Comparison of ENCODE assay signal across 12 cellular contexts in genomic region chrX:155218777-155219176, GRCh38. TPM values are rescaled to one million over a fixed set of nuclear protein-coding genes. Genes with fewer than 3 reads are reported as not detected.
DNase-seq lines count a peak whose midpoint lies in the region; ATAC-seq, FAIRE-seq and TF ChIP-seq lines count a peak whose summit lies in the region.
"Had no signal": no experiment of that assay in that cellular context is flagged by ENCODE, and none has a peak within 500 bp of the region (broad histone marks: within the 10 kb centered on the region; RNA-seq: fewer than 3 reads in every experiment).

No MANE protein-coding gene starts in this region.

- POLR2A ChIA-PET in OCI-LY7 (lab: Charles Lee) (interaction anchor here (1.2 kb wide), 1 partner anchor 41 kb away, joined by 4 read pairs; no protein-coding TSS in a partner anchor), GM12878 (lab: Charles Lee) (interaction anchor here (1.1 kb wide), 1 partner anchor 8 kb away, joined by 4 read pairs; no protein-coding TSS in a partner anchor)

- SMC1A ChIA-PET in GM12878 (lab: Charles Lee; ENCODE audit: uncharacterized antibody, unreplicated experiment): interaction anchor here (0.9 to 1.4 kb wide), 3 partner anchors 17 to 24 kb away, joined by 3 to 4 read pairs (median 3); no protein-coding TSS in a partner anchor

- peak overlapping the region; percentile 69 for H3K4ac ChIP-seq in trophoblast cell (ENCODE audit: low read depth, low read length)

- in situ Hi-C loops in GM12878 (cut with MboI): loop anchor here (5.0 kb wide), 1 partner anchor 49 kb away; no protein-coding TSS in a partner anchor

- H2BK5ac ChIP-seq in trophoblast cell (ENCODE audit: low read depth, low read length, poor library complexity): no peak overlapping the region

- ATAC-seq in GM12878: no peak
- ATAC-seq: left colon had no signal

- no peak for TF ChIP-seq POLR2A in GM12878 (IDR thresholded peaks at IDR 0.05; ENCODE audit: low read depth, low read length)

- DNase-seq in activated naive CD4-positive, alpha-beta T cell treated with anti-CD3 and anti-CD28 coated beads for 36 hours: no peak
- DNase-seq in activated naive CD4-positive, alpha-beta T cell (lab: John Stamatoyannopoulos, UW): no peak
- DNase-seq in OCI-LY7 (ENCODE audit: low spot score) (no peak), GM12878 (ENCODE audit: low read depth, low spot score) (no peak), trophoblast cell (no peak), D721Med (ENCODE audit: insufficient read length, low spot score) (no peak), NCI-H1105 treated with DMSO at 0.1 percent for 48 hours (lab: John Stamatoyannopoulos, UW) (no peak), smooth muscle cell (lab: John Stamatoyannopoulos, UW; ENCODE audit: unreplicated experiment) (no peak)
- DNase-seq: left colon; NCI-H345; NK-92 treated with Interleukin-12 subunit alpha and Interleukin-12 subunit beta, amount 100 ng/mL, for 24 hours had no signal

- no peak for FAIRE-seq in GM12878 (lab: Jason Lieb, UNC)
- FAIRE-seq in D721Med (lab: Jason Lieb, UNC): no peak

- BruUV-seq in OCI-LY7 (replicated peaks; lab: Mats Ljungman, UMichigan) (no TSS peak), GM12878 (replicated peaks; lab: Mats Ljungman, UMichigan) (no TSS peak)

- no peak overlapping the region for H3K18ac ChIP-seq in trophoblast cell (ENCODE audit: low read length)

- peak overlapping the region; percentile 63 for H3K4me2 ChIP-seq in OCI-LY7 (ENCODE audit: low read length)
- peak overlapping the region; percentile 42; the same call in 1 of the 2 replicates for H3K4me2 ChIP-seq in GM12878 (ENCODE audit: control insufficient read depth, insufficient read depth)
- H3K4me2 ChIP-seq in trophoblast cell (ENCODE audit: low read length): no peak overlapping the region
- no peak overlapping the region for H3K4me2 ChIP-seq in smooth muscle cell

- H3K4me1 ChIP-seq in OCI-LY7 (ENCODE audit: insufficient read depth, low read length, poor library complexity, severe bottlenecking) (peaks cover 22% of the 10 kb centered on the region), GM12878 (ENCODE audit: control insufficient read depth, insufficient read depth, low read length) (no peaks in the 10 kb centered on the region), trophoblast cell (ENCODE audit: control insufficient read depth in 1 of 2, insufficient read depth in 2 of 2, low read length in 2 of 2) (peaks cover 2 to 5% of the 10 kb centered on the region in 2 experiments), smooth muscle cell (ENCODE audit: low read depth) (peaks cover 5% of the 10 kb centered on the region)
- H3K4me1 ChIP-seq: prostate gland had no signal

- peaks cover 6% of the 10 kb centered on the region for H3K79me1 ChIP-seq in trophoblast cell (ENCODE audit: low read length)

- H3K27ac Mint-ChIP-seq in activated naive CD4-positive, alpha-beta T cell treated with anti-CD3 and anti-CD28 coated beads for 36 hours: no peak overlapping the region

- H4K20me1 ChIP-seq in OCI-LY7 (ENCODE audit: insufficient read depth, low read length) (no peaks in the 10 kb centered on the region), GM12878 (ENCODE audit: control insufficient read depth, insufficient read depth) (no peaks in the 10 kb centered on the region), smooth muscle cell (ENCODE audit: low read depth) (no peaks in the 10 kb centered on the region)

- H4K12ac ChIP-seq in trophoblast cell (ENCODE audit: low read depth, low read length): no peak overlapping the region

- no peak for TF ChIP-seq RAD21 in GM12878 (IDR thresholded peaks at IDR 0.05; ENCODE audit: insufficient read depth, low read depth, low read length)

- H3K9me3 ChIP-seq in OCI-LY7 (ENCODE audit: low read length) (no peaks in the 10 kb centered on the region), GM12878 (replicated peaks; ENCODE audit: control insufficient read depth, insufficient read depth, low read length) (no peaks in the 10 kb centered on the region; the same call in 1 of the 3 replicates), trophoblast cell (ENCODE audit: insufficient read depth, low read depth, low read length) (no peaks in the 10 kb centered on the region), smooth muscle cell (replicated peaks; ENCODE audit: low read depth) (no peaks in the 10 kb centered on the region)
- H3K9me3 ChIP-seq: prostate gland had no signal

- H3K4me3 ChIP-seq in OCI-LY7 (ENCODE audit: low read depth, low read length, poor library complexity, severe bottlenecking): peak overlapping the region; percentile 77
- H3K4me3 ChIP-seq in GM12878: peak overlapping the region; percentile 41; the same call in 1 of the 2 replicates
- H3K4me3 ChIP-seq in trophoblast cell (ENCODE audit: low read depth, low read length): no peak overlapping the region
- H3K4me3 ChIP-seq in smooth muscle cell: no peak overlapping the region
- H3K4me3 ChIP-seq: prostate gland had no signal

- H3K27me3 Mint-ChIP-seq in activated naive CD4-positive, alpha-beta T cell treated with anti-CD3 and anti-CD28 coated beads for 36 hours (ENCODE audit: low read depth): no peaks in the 10 kb centered on the region

- H3F3A ChIP-seq in smooth muscle cell (ENCODE audit: low read depth): no peaks in the 10 kb centered on the region

- TF ChIP-seq CTCF in OCI-LY7 (conservative IDR thresholded peaks at IDR 0.05; ENCODE audit: low read length): no peak
- TF ChIP-seq CTCF in GM12878 (IDR thresholded peaks at IDR 0.05 in 2 of 3, conservative IDR thresholded peaks at IDR 0.05 in 1 of 3; ENCODE audit: control insufficient read depth in 2 of 3, extremely low read depth in 1 of 3, insufficient read depth in 1 of 3, low read depth in 3 of 3, low read length in 3 of 3): no peak
- TF ChIP-seq CTCF in D721Med (IDR thresholded peaks at IDR 0.05; ENCODE audit: insufficient read depth, missing control alignments): no peak
- TF ChIP-seq CTCF in smooth muscle cell (IDR thresholded peaks at IDR 0.05; ENCODE audit: borderline replicate concordance, insufficient read depth, poor library complexity, severe bottlenecking): no peak

- no peak for TF ChIP-seq EP300 in GM12878 (IDR thresholded peaks at IDR 0.05; ENCODE audit: borderline replicate concordance in 1 of 2, control insufficient read depth in 1 of 2, low read depth in 2 of 2, low read length in 2 of 2)

- H3K4me3 Mint-ChIP-seq in activated naive CD4-positive, alpha-beta T cell treated with anti-CD3 and anti-CD28 coated beads for 36 hours: peak overlapping the region; percentile 13

- H2AFZ ChIP-seq in OCI-LY7 (ENCODE audit: low read length): no peak overlapping the region
- H2AFZ ChIP-seq in GM12878 (ENCODE audit: control insufficient read depth, low read depth, low read length): no peak overlapping the region
- H2AFZ ChIP-seq in trophoblast cell (ENCODE audit: insufficient read depth, low read length, poor library complexity): no peak overlapping the region
- H2AFZ ChIP-seq in smooth muscle cell (ENCODE audit: low read depth): no peak overlapping the region

- no peak overlapping the region for H2BK120ac ChIP-seq in trophoblast cell (ENCODE audit: insufficient read depth, low read length, poor library complexity)

- RAD21 ChIA-PET in GM12878 (lab: Charles Lee; ENCODE audit: unreplicated experiment): interaction anchor here (2.6 kb wide), 1 partner anchor 12 kb away, joined by 7 read pairs; no protein-coding TSS in a partner anchor

- intact Hi-C loops in activated naive CD4-positive, alpha-beta T cell treated with anti-CD3 and anti-CD28 coated beads for 36 hours (cut with micrococcal nuclease): no loop called here
- intact Hi-C loops in OCI-LY7 (cut with micrococcal nuclease; ENCODE audit: unreplicated experiment): loop anchor here (5.0 kb wide), 1 partner anchor 191 kb away; the partner anchor contains the start of gene FUNDC2
- intact Hi-C loops in GM12878 (cut with micrococcal nuclease; ENCODE audit: unreplicated experiment): loop anchor here (5.0 to 10.0 kb wide), 2 partner anchors 146 to 234 kb away; partner anchors contain the start of genes BRCC3, CMC4 and MTCP1

- no peak overlapping the region for H3K9ac ChIP-seq in GM12878 (ENCODE audit: control insufficient read depth, insufficient read depth, low read length)
- H3K9ac ChIP-seq in trophoblast cell (ENCODE audit: low read length): no peak overlapping the region
- no peak overlapping the region for H3K9ac ChIP-seq in smooth muscle cell (ENCODE audit: low read depth)

- WGBS in GM12878 (ENCODE audit: insufficient coverage, insufficient replicate concordance, low lambda C conversion rate, missing lambda C conversion rate): 82% methylated on average over 2 of the region's 2 CpGs
- no CpG with 5 or more reads among the region's 2 CpGs for WGBS in trophoblast cell (ENCODE audit: extremely low coverage, insufficient coverage, insufficient read length)
- 70% methylated on average over 2 of the region's 2 CpGs for WGBS in smooth muscle cell (ENCODE audit: low lambda C conversion rate)

- H4K8ac ChIP-seq in trophoblast cell (ENCODE audit: low read depth, low read length): no peak overlapping the region

- CTCF ChIA-PET in activated naive CD4-positive, alpha-beta T cell treated with anti-CD3 and anti-CD28 coated beads for 36 hours (lab: Charles Lee): interaction anchor here (0.6 kb wide), 1 partner anchor 9 kb away, joined by 3 read pairs; no protein-coding TSS in a partner anchor
- CTCF ChIA-PET in OCI-LY7 (lab: Charles Lee; ENCODE audit: unreplicated experiment): no interaction called here
- CTCF ChIA-PET in GM12878 (lab: Yijun Ruan, JAX): interaction anchor here (1.4 to 1.7 kb wide), 2 partner anchors 10 to 11 kb away, joined by 3 to 4 read pairs; no protein-coding TSS in a partner anchor

- no peak overlapping the region for H4K91ac ChIP-seq in trophoblast cell (ENCODE audit: low read depth, low read length)

- H3K14ac ChIP-seq in trophoblast cell (ENCODE audit: low read length): no peak overlapping the region

- H3K36me3 Mint-ChIP-seq in activated naive CD4-positive, alpha-beta T cell treated with anti-CD3 and anti-CD28 coated beads for 36 hours (ENCODE audit: low read depth): peaks cover 22% of the 10 kb centered on the region

- H3K36me3 ChIP-seq in OCI-LY7 (ENCODE audit: insufficient read depth, low read length) (peaks cover 37% of the 10 kb centered on the region), GM12878 (ENCODE audit: control insufficient read depth in 2 of 2, insufficient read depth in 2 of 2, low read length in 1 of 2) (no peaks in the 10 kb centered on the region), trophoblast cell (ENCODE audit: control insufficient read depth in 1 of 2, insufficient read depth in 2 of 2, low read length in 2 of 2) (peaks cover 7 to 15% of the 10 kb centered on the region in 2 experiments), smooth muscle cell (ENCODE audit: low read depth) (no peaks in the 10 kb centered on the region)
- H3K36me3 ChIP-seq: prostate gland had no signal

- H3K4me1 Mint-ChIP-seq in activated naive CD4-positive, alpha-beta T cell treated with anti-CD3 and anti-CD28 coated beads for 36 hours (ENCODE audit: low read depth): peaks cover 15% of the 10 kb centered on the region

- H3K9me2 ChIP-seq in OCI-LY7 (ENCODE audit: insufficient read depth, low read length): no peaks in the 10 kb centered on the region

- H3K27ac ChIP-seq in OCI-LY7 (ENCODE audit: low read depth, low read length, poor library complexity, severe bottlenecking): no peak overlapping the region
- H3K27ac ChIP-seq in GM12878 (ENCODE audit: control insufficient read depth, insufficient read depth): no peak overlapping the region
- H3K27ac ChIP-seq in trophoblast cell (ENCODE audit: low read depth, low read length): no peak overlapping the region
- H3K27ac ChIP-seq in smooth muscle cell (ENCODE audit: low read depth): no peak overlapping the region
- H3K27ac ChIP-seq: prostate gland had no signal

- H3K23ac ChIP-seq in trophoblast cell (ENCODE audit: low read length): no peak overlapping the region

- H3K9me3 Mint-ChIP-seq in activated naive CD4-positive, alpha-beta T cell treated with anti-CD3 and anti-CD28 coated beads for 36 hours: no peaks in the 10 kb centered on the region

- H3K79me2 ChIP-seq in OCI-LY7 (ENCODE audit: insufficient read depth, low read depth, low read length) (peaks cover 45% of the 10 kb centered on the region), GM12878 (ENCODE audit: control insufficient read depth, insufficient read depth, low read length) (peaks cover 30% of the 10 kb centered on the region), trophoblast cell (ENCODE audit: control insufficient read depth, insufficient read depth, low read length, poor library complexity) (peaks cover 7% of the 10 kb centered on the region), smooth muscle cell (ENCODE audit: low read depth) (peaks cover 37% of the 10 kb centered on the region)

- H3K27me3 ChIP-seq in GM12878 (replicated peaks in 1 of 2; ENCODE audit: control insufficient read depth in 2 of 2, insufficient read depth in 2 of 2, low read length in 1 of 2): no peaks in the 10 kb centered on the region
- H3K27me3 ChIP-seq in trophoblast cell (ENCODE audit: insufficient read depth, low read length): no peaks in the 10 kb centered on the region
- no peaks in the 10 kb centered on the region for H3K27me3 ChIP-seq in smooth muscle cell (ENCODE audit: low read depth)

- H2AK5ac ChIP-seq in trophoblast cell (ENCODE audit: low read length): no peak overlapping the region

- no peak overlapping the region for H2BK12ac ChIP-seq in trophoblast cell (ENCODE audit: low read length)

RNA-seq across cellular contexts. Expression of gene VBP1, which starts 2.5 kb away (rescaled TPM):
- total RNA-seq in activated naive CD4-positive, alpha-beta T cell treated with anti-CD3 and anti-CD28 coated beads for 36 hours: 100 to 1,000 TPM; 106 to 110 TPM
- total RNA-seq in OCI-LY7 (2014; rRNA removed; shearing (Covaris generic)): 42.9 and 45.5 TPM in 2 replicates
- total RNA-seq in OCI-LY7 (2022) (58.5 and 63.4 TPM in 2 replicates), GM12878 (2014; rRNA removed) (60.9 and 87.6 TPM in 2 replicates), GM12878 (2014; rRNA removed; fragmentation: Illumina TruSeq; extraction: Trizol) (93.2 and 97.0 TPM in 2 replicates), GM12878 (2021) (67.9 and 71.0 TPM in 2 replicates), smooth muscle cell (70.6 and 83.0 TPM in 2 replicates)
- 13.2 and 14.3 TPM in 2 replicates for total RNA-seq in GM12878 (2013; cell fraction: nucleolus; rRNA removed)
- polyA plus RNA-seq in GM12878 (2011; ENCODE audit: low read depth): 27.7 TPM
- polyA plus RNA-seq in GM12878 (2011; rRNA removed) (81.9 and 155 TPM in 2 replicates), GM12878 (2014; fragmentation: Illumina TruSeq; extraction: Trizol) (107 and 161 TPM in 2 replicates), GM12878 (2014; fragmentation: Nextera tagmentation; extraction: Ambion mirVana) (100 to 1,000 TPM; 140 to 182 TPM), GM12878 (2014; rRNA removed) (40.9 and 56.4 TPM in 2 replicates), GM12878 (2016; fragmentation: Nextera tagmentation; extraction: Ambion mirVana) (100 to 1,000 TPM; 141 to 161 TPM), smooth muscle cell (55.8 and 63.3 TPM in 2 replicates)
- 26.2 and 29.4 TPM in 2 replicates for polyA plus RNA-seq in GM12878 (2011; cell fraction: cytosol; rRNA removed)
- polyA plus RNA-seq in GM12878 (2011; cell fraction: nucleus; rRNA removed): 25.6 and 28.1 TPM in 2 replicates
- 37.5 and 51.6 TPM in 2 replicates for polyA plus RNA-seq in GM12878 (2012)
- 32.2 and 36.9 TPM in 2 replicates for polyA minus RNA-seq in GM12878 (2011; rRNA and poly(A)+ RNA removed)
- polyA minus RNA-seq in GM12878 (2011; cell fraction: cytosol; rRNA and poly(A)+ RNA removed): 9.7 and 16.6 TPM in 2 replicates
- 3.5 and 5.0 TPM in 2 replicates for polyA minus RNA-seq in GM12878 (2011; cell fraction: nucleus; rRNA and poly(A)+ RNA removed)
- 34.8 and 36.8 TPM in 2 replicates for polyA plus RNA-seq in trophoblast cell (2013)

RNA-seq across cellular contexts. Expression of gene RAB39B, which starts 45.5 kb away (rescaled TPM):
- total RNA-seq in activated naive CD4-positive, alpha-beta T cell treated with anti-CD3 and anti-CD28 coated beads for 36 hours: 10 to 100 TPM; 11.6 to 13.0 TPM
- 6.6 and 7.2 TPM in 2 replicates for total RNA-seq in OCI-LY7 (2014; rRNA removed; shearing (Covaris generic))
- 13.4 and 14.3 TPM in 2 replicates for total RNA-seq in OCI-LY7 (2022)
- total RNA-seq in GM12878 (2013; cell fraction: nucleolus; rRNA removed): 3.1 and 3.3 TPM in 2 replicates
- 7.3 and 7.4 TPM in 2 replicates for total RNA-seq in GM12878 (2014; rRNA removed)
- total RNA-seq in GM12878 (2014; rRNA removed; fragmentation: Illumina TruSeq; extraction: Trizol): 6.1 and 6.4 TPM in 2 replicates
- total RNA-seq in GM12878 (2021): 6.5 and 7.6 TPM in 2 replicates
- 2.3 TPM for polyA plus RNA-seq in GM12878 (2011; ENCODE audit: low read depth)
- polyA plus RNA-seq in GM12878 (2011; rRNA removed): 5.1 and 7.5 TPM in 2 replicates
- polyA plus RNA-seq in GM12878 (2011; cell fraction: cytosol; rRNA removed): 3.5 and 3.8 TPM in 2 replicates
- 3.6 and 3.9 TPM in 2 replicates for polyA plus RNA-seq in GM12878 (2011; cell fraction: nucleus; rRNA removed)
- polyA plus RNA-seq in GM12878 (2012): 3.6 and 5.6 TPM in 2 replicates
- polyA plus RNA-seq in GM12878 (2014; fragmentation: Illumina TruSeq; extraction: Trizol): 8.6 and 9.2 TPM in 2 replicates
- polyA plus RNA-seq in GM12878 (2014; fragmentation: Nextera tagmentation; extraction: Ambion mirVana): 1 to 10 TPM; 1.6 to 2.9 TPM
- 5.1 and 6.8 TPM in 2 replicates for polyA plus RNA-seq in GM12878 (2014; rRNA removed)
- 1 to 10 TPM; 7.2 to 7.9 TPM for polyA plus RNA-seq in GM12878 (2016; fragmentation: Nextera tagmentation; extraction: Ambion mirVana)
- polyA minus RNA-seq in GM12878 (2011; rRNA and poly(A)+ RNA removed): 3.4 and 3.8 TPM in 2 replicates
- polyA minus RNA-seq in GM12878 (2011; cell fraction: cytosol; rRNA and poly(A)+ RNA removed): 2.0 and 2.4 TPM in 2 replicates
- 4.4 TPM in 2 replicates for polyA minus RNA-seq in GM12878 (2011; cell fraction: nucleus; rRNA and poly(A)+ RNA removed)
- 0.14 and 0.18 TPM in 2 replicates for polyA plus RNA-seq in trophoblast cell (2013)
- 0.04 TPM in 1 of 2 replicates, not detected in the other for total RNA-seq in smooth muscle cell
- not detected in 2 replicates for polyA plus RNA-seq in smooth muscle cell

Comparison
In these comparisons a context has a peak if more than half of its experiments do, and no peak if none do; other contexts are left out.
1. H3K4me2 ChIP-seq: peak in OCI-LY7 (single experiment) and GM12878 (single experiment); none in trophoblast cell (single experiment) and smooth muscle cell (single experiment).
2. H3K4me3 ChIP-seq: peak in OCI-LY7 (single experiment) and GM12878 (single experiment); none in trophoblast cell (single experiment) and smooth muscle cell (single experiment).